Comparison of ENCODE assay signal across 17 cellular contexts in genomic region chr14:77618381-77618780, GRCh38. TPM values are rescaled to one million over a fixed set of nuclear protein-coding genes. Genes with fewer than 3 reads are reported as not detected.
DNase-seq lines count a peak whose midpoint lies in the region; ATAC-seq, FAIRE-seq and TF ChIP-seq lines count a peak whose summit lies in the region.
"Had no signal": no experiment of that assay in that cellular context is flagged by ENCODE, and none has a peak within 500 bp of the region (broad histone marks: within the 10 kb centered on the region; RNA-seq: fewer than 3 reads in every experiment).

No MANE protein-coding gene starts in this region.

- no peaks in the 10 kb centered on the region for H3K9me3 Mint-ChIP-seq in CD4-positive, alpha-beta memory T cell
- H3K9me3 Mint-ChIP-seq: T-helper 1 cell treated with Interleukin-12 subunit alpha and Interleukin-12 subunit beta and Interleukin-4 antibody, amounts not matched to agents 30 μg/mL and 1 μg/mL, for 36 hours had no signal

- no peak overlapping the region for H3K4ac ChIP-seq in H1 (replicated peaks; ENCODE audit: insufficient read length, low read depth, low read length)

- no peak overlapping the region for H3K4me3 Mint-ChIP-seq in CD4-positive, alpha-beta memory T cell
- H3K4me3 Mint-ChIP-seq: T-helper 1 cell treated with Interleukin-12 subunit alpha and Interleukin-12 subunit beta and Interleukin-4 antibody, amounts not matched to agents 30 μg/mL and 1 μg/mL, for 36 hours had no signal

- H3K9me2 ChIP-seq in OCI-LY1 (ENCODE audit: low read depth, low read length), result no peaks in the 10 kb centered on the region

- peaks cover 5 to 16% of the 10 kb centered on the region in 2 donors for H3K36me3 Mint-ChIP-seq in CD4-positive, alpha-beta memory T cell

- H2BK12ac ChIP-seq in H1 (ENCODE audit: low read depth, low read length), result 0 out of 2 replicates have a peak overlapping the region, but pooled peaks have one; percentile 3

- CTCF ChIA-PET in CD4-positive, alpha-beta memory T cell (lab: Charles Lee; ENCODE audit: partially characterized antibody), result interaction anchor here (0.8 to 2.0 kb wide), 2 partner anchors 20 to 38 kb away, joined by 3 to 5 read pairs; no protein-coding TSS in a partner anchor
- CTCF ChIA-PET in H1 (lab: Charles Lee; ENCODE audit: partially characterized antibody), result interaction anchor here (0.6 to 1.3 kb wide), 4 partner anchors 21 to 150 kb away, joined by 3 to 4 read pairs (median 4); no protein-coding TSS in a partner anchor

- no peaks in the 10 kb centered on the region for H3K9me3 ChIP-seq in CD4-positive, alpha-beta memory T cell (ENCODE audit: control insufficient read depth in 1 of 2, low read length in 2 of 2)
- no peaks in the 10 kb centered on the region for H3K9me3 ChIP-seq in OCI-LY1 (ENCODE audit: low read length)
- no peaks in the 10 kb centered on the region for H3K9me3 ChIP-seq in H1 (ENCODE audit: insufficient read depth in 2 of 2, low read depth in 1 of 2, low read length in 1 of 2)
- no peaks in the 10 kb centered on the region for H3K9me3 ChIP-seq in suprapubic skin

- H4K91ac ChIP-seq in H1 (replicated peaks; ENCODE audit: insufficient read length, low read length), result no peak overlapping the region

- H3K23ac ChIP-seq in H1 (ENCODE audit: insufficient read length), result no peak overlapping the region

- H4K20me1 ChIP-seq in OCI-LY1 (ENCODE audit: insufficient read depth, low read length) (no peaks in the 10 kb centered on the region), H1 (replicated peaks in 1 of 2; ENCODE audit: control insufficient read depth in 1 of 2, insufficient read depth in 2 of 2, low read length in 2 of 2) (peaks cover 2 to 3% of the 10 kb centered on the region in 2 experiments)

- H3K4me3 ChIP-seq in CD4-positive, alpha-beta memory T cell (ENCODE audit: low read length in 2 of 2), result no peak overlapping the region
- H3K4me3 ChIP-seq in OCI-LY1 (ENCODE audit: low read depth, low read length, poor library complexity, severe bottlenecking) (no peak overlapping the region), H1 (ENCODE audit: extremely low read depth in 1 of 4, insufficient read depth in 2 of 4, low read depth in 3 of 4, low read length in 4 of 4) (no peak overlapping the region), suprapubic skin (no peak overlapping the region)

- H3K23me2 ChIP-seq in H1 (ENCODE audit: low read depth, low read length), result peaks cover 4% of the 10 kb centered on the region; the same call in 1 of the 2 replicates

- H2AK5ac ChIP-seq in H1 (ENCODE audit: low read depth, low read length), result no peak overlapping the region

- H3K4me2 ChIP-seq in OCI-LY1 (ENCODE audit: low read length) (no peak overlapping the region), H1 (ENCODE audit: insufficient read depth in 1 of 2, low read depth in 2 of 2, low read length in 2 of 2) (0 out of 4 replicates have a peak overlapping the region, but pooled peaks of 1 of the 2 experiments have one; percentile 5)

- TF ChIP-seq POLR2A in H1 (IDR thresholded peaks at IDR 0.05; ENCODE audit: control extremely low read depth in 1 of 2, low read depth in 2 of 2, low read length in 2 of 2) (no peak), suprapubic skin (IDR thresholded peaks at IDR 0.05) (no peak)

- POLR2A ChIA-PET in CD4-positive, alpha-beta memory T cell (lab: Charles Lee; ENCODE audit: partially characterized antibody), result interaction anchor here (1.3 to 1.7 kb wide), 2 partner anchors 25 to 297 kb away, joined by 3 to 7 read pairs; partner anchors contain the start of genes GSTZ1 and POMT2
- POLR2A ChIA-PET in H1 (lab: Charles Lee; ENCODE audit: partially characterized antibody), result no interaction called here

- peaks cover 29% of the 10 kb centered on the region for H3K4me1 ChIP-seq in CD4-positive, alpha-beta memory T cell (ENCODE audit: insufficient read depth, low read length)
- H3K4me1 ChIP-seq in OCI-LY1 (ENCODE audit: insufficient read depth, low read length, severe bottlenecking), result peaks cover 28% of the 10 kb centered on the region
- peaks cover 0 to 3% (median 0%) of the 10 kb centered on the region in 4 experiments; a peak in 2 of 7 replicates for H3K4me1 ChIP-seq in H1 (replicated peaks in 1 of 4; ENCODE audit: control insufficient read depth in 3 of 4, insufficient read depth in 4 of 4, low read length in 3 of 4)
- peaks cover 33% of the 10 kb centered on the region for H3K4me1 ChIP-seq in suprapubic skin

- H3K9ac ChIP-seq in OCI-LY1 (ENCODE audit: low read length), result no peak overlapping the region
- no peak overlapping the region for H3K9ac ChIP-seq in H1 (replicated peaks in 1 of 4; ENCODE audit: extremely low read depth in 1 of 4, low read depth in 3 of 4, low read length in 3 of 4)

- no peak overlapping the region for H2BK15ac ChIP-seq in H1 (ENCODE audit: low read length)

- H3K56ac ChIP-seq in H1 (replicated peaks; ENCODE audit: insufficient read length, low read depth, low read length), result no peak overlapping the region

- H3K4me1 Mint-ChIP-seq in CD4-positive, alpha-beta memory T cell, result peaks cover 20 to 37% (median 24%) of the 10 kb centered on the region in 4 donors

- H2BK5ac ChIP-seq in H1 (ENCODE audit: low read depth, low read length), result no peak overlapping the region

- no peak overlapping the region for H2BK120ac ChIP-seq in H1 (replicated peaks; ENCODE audit: low read depth, low read length)

- no peaks in the 10 kb centered on the region for H3K27me3 Mint-ChIP-seq in CD4-positive, alpha-beta memory T cell

- H3K36me3 ChIP-seq in CD4-positive, alpha-beta memory T cell (ENCODE audit: insufficient read depth, low read length), result no peaks in the 10 kb centered on the region
- H3K36me3 ChIP-seq in OCI-LY1 (ENCODE audit: insufficient read depth, low read length) (peaks cover 9% of the 10 kb centered on the region; the same call in 1 of the 2 replicates), H1 (ENCODE audit: control insufficient read depth in 2 of 4, insufficient read depth in 4 of 4, low read length in 3 of 4) (no peaks in the 10 kb centered on the region), suprapubic skin (no peaks in the 10 kb centered on the region)

- FAIRE-seq in H1 (lab: Jason Lieb, UNC), result no peak
- FAIRE-seq: GM12891 had no signal

- TF ChIP-seq RAD21 in H1 (IDR thresholded peaks at IDR 0.05 in 1 of 2, conservative IDR thresholded peaks at IDR 0.05 in 1 of 2; ENCODE audit: low read depth in 2 of 2, low read length in 2 of 2), result no peak

- intact Hi-C loops in CD4-positive, alpha-beta memory T cell (cut with micrococcal nuclease), result loop anchor here (10.0 kb wide), 1 partner anchor 244 kb away; the partner anchor contains the start of genes SAMD15 and TMED8

- H3F3A ChIP-seq in OCI-LY1 (ENCODE audit: insufficient read depth, low read length), result no peaks in the 10 kb centered on the region

- H4K8ac ChIP-seq in H1 (ENCODE audit: extremely low read depth, insufficient read depth, low read length), result no peak overlapping the region

- TF ChIP-seq CTCF in OCI-LY1 (IDR thresholded peaks at IDR 0.05; ENCODE audit: low read length) (no peak), H1 (IDR thresholded peaks at IDR 0.05; ENCODE audit: control extremely low read depth in 1 of 3, insufficient read depth in 1 of 3, low read depth in 1 of 3, low read length in 3 of 3) (no peak), suprapubic skin (IDR thresholded peaks at IDR 0.05) (no peak)

- no peak overlapping the region for H2BK20ac ChIP-seq in H1 (ENCODE audit: low read length)

- H3K79me1 ChIP-seq in H1 (ENCODE audit: low read depth, low read length), result peaks cover 2% of the 10 kb centered on the region; the same call in 1 of the 2 replicates

- H2AFZ ChIP-seq in OCI-LY1 (ENCODE audit: low read length) (0 out of 2 replicates have a peak overlapping the region, but pooled peaks have one; percentile 3), H1 (ENCODE audit: low read length) (peak overlapping the region; percentile 48)

- H4K5ac ChIP-seq in H1 (ENCODE audit: insufficient read length, low read depth, low read length), result no peak overlapping the region

- no peak overlapping the region for H3K14ac ChIP-seq in H1 (ENCODE audit: insufficient read length)

- no peaks in the 10 kb centered on the region for H3K27me3 ChIP-seq in CD4-positive, alpha-beta memory T cell (ENCODE audit: insufficient read depth, low read length)
- H3K27me3 ChIP-seq in OCI-LY1 (ENCODE audit: insufficient read depth, low read length) (no peaks in the 10 kb centered on the region), H1 (replicated peaks in 1 of 4; ENCODE audit: control insufficient read depth in 3 of 4, extremely low read depth in 1 of 4, insufficient read depth in 3 of 4, low read length in 3 of 4) (no peaks in the 10 kb centered on the region), suprapubic skin (no peaks in the 10 kb centered on the region)

- no peak for DNase-seq in CD4-positive, alpha-beta memory T cell
- DNase-seq in H1 (ENCODE audit: low read depth in 1 of 2, low spot score in 2 of 2), result no peak
- DNase-seq in suprapubic skin (ENCODE audit: low spot score in 2 of 2), result no peak
- DNase-seq in mesenteric fat pad (ENCODE audit: low spot score), result no peak
- DNase-seq: ACHN, EL, NCI-H1105 treated with DMSO at 0.1 percent for 48 hours, NCI-H1694, NCI-H510A, NCI-H774 had no signal

- TF ChIP-seq EP300 in H1 (IDR thresholded peaks at IDR 0.05; ENCODE audit: borderline replicate concordance in 1 of 2, low read depth in 2 of 2, low read length in 2 of 2) (no peak), suprapubic skin (IDR thresholded peaks at IDR 0.05) (no peak)

- 83% methylated on average over 5 of the region's 5 CpGs; no CpG with 5 or more reads in 1 of the 2 experiments for WGBS in H1 (ENCODE audit: extremely low coverage in 1 of 2, insufficient coverage in 1 of 2, insufficient read length in 1 of 2, insufficient replicate concordance in 2 of 2, low coverage in 1 of 2, low lambda C conversion rate in 2 of 2, missing lambda C conversion rate in 1 of 2), 2 experiments
- WGBS in suprapubic skin, result 71% methylated on average over 5 of the region's 5 CpGs

- peaks cover 19% of the 10 kb centered on the region for H3K79me2 ChIP-seq in OCI-LY1 (ENCODE audit: insufficient read depth, low read length)
- H3K79me2 ChIP-seq in H1 (ENCODE audit: control insufficient read depth in 1 of 2, insufficient read depth in 2 of 2, low read length in 2 of 2), result peaks cover 8 to 22% of the 10 kb centered on the region in 2 experiments; a peak in 3 of 4 replicates

- no peak for ATAC-seq in GM18517 (IDR thresholded peaks at IDR 0.05; ENCODE audit: unreplicated experiment)
- ATAC-seq in HG03469 (IDR thresholded peaks at IDR 0.05; ENCODE audit: unreplicated experiment), result no peak
- ATAC-seq: HCT116 had no signal

- H3K27ac ChIP-seq in CD4-positive, alpha-beta memory T cell (ENCODE audit: low read depth, low read length), result no peak overlapping the region
- no peak overlapping the region for H3K27ac ChIP-seq in OCI-LY1 (ENCODE audit: low read depth, low read length, poor library complexity, severe bottlenecking)
- no peak overlapping the region for H3K27ac ChIP-seq in H1 (ENCODE audit: low read depth, low read length)
- H3K27ac ChIP-seq in suprapubic skin, result peak overlapping the region; percentile 14
- H3K27ac ChIP-seq: C4-2B had no signal

- H3K27ac Mint-ChIP-seq in CD4-positive, alpha-beta memory T cell, result peak overlapping the region in 6 of 7 donors; percentile 2 to 86 (median 46)
- H3K27ac Mint-ChIP-seq: T-helper 1 cell treated with Interleukin-12 subunit alpha and Interleukin-12 subunit beta and Interleukin-4 antibody, amounts not matched to agents 30 μg/mL and 1 μg/mL, for 36 hours had no signal

- no peak overlapping the region for H3K18ac ChIP-seq in H1 (ENCODE audit: extremely low read depth, low read length)

RNA-seq across cellular contexts. Expression of gene SPTLC2, which starts 1.9 kb away (rescaled TPM):
- 10 to 100 TPM; 25.9 to 31.3 TPM for total RNA-seq in CD4-positive, alpha-beta memory T cell
- 10 to 100 TPM; 11.2 to 23.7 TPM for polyA plus RNA-seq in CD4-positive, alpha-beta memory T cell
- total RNA-seq in H1 (2021; fragmentation: NEBNext Ultra II Directional; extraction: Animal tissue kit (Norgen Biotek cat#: 25700)), result 31.8 and 35.1 TPM in 2 replicates
- 7.6 and 8.9 TPM in 2 replicates for polyA plus RNA-seq in H1 (2011; rRNA removed)
- 16.0 TPM for polyA plus RNA-seq in H1 (2011; cell fraction: cytosol; rRNA removed)
- 10.6 TPM for polyA plus RNA-seq in H1 (2011; cell fraction: nucleus; rRNA removed)
- polyA plus RNA-seq in H1 (2012, experiment 1 of 2), result 17.0 to 20.9 TPM (median 18.7 TPM) in 4 replicates
- polyA plus RNA-seq in H1 (2012, experiment 2 of 2), result 1.6 TPM
- 21.2 TPM for polyA plus RNA-seq in H1 (2013, experiment 1 of 2)
- polyA plus RNA-seq in H1 (2013, experiment 2 of 2), result 24.0 TPM
- polyA minus RNA-seq in H1 (2011; rRNA and poly(A)+ RNA removed), result 27.8 and 34.1 TPM in 2 replicates
- 18.4 TPM for polyA minus RNA-seq in H1 (2011; cell fraction: cytosol; rRNA and poly(A)+ RNA removed)
- polyA minus RNA-seq in H1 (2011; cell fraction: nucleus; rRNA and poly(A)+ RNA removed), result 16.1 TPM
- 10 to 100 TPM; 18.9 to 24.6 (median 22.8) TPM for total RNA-seq in suprapubic skin
- total RNA-seq in mesenteric fat pad, result 75.2 TPM
